In the genomic region with DNA sequence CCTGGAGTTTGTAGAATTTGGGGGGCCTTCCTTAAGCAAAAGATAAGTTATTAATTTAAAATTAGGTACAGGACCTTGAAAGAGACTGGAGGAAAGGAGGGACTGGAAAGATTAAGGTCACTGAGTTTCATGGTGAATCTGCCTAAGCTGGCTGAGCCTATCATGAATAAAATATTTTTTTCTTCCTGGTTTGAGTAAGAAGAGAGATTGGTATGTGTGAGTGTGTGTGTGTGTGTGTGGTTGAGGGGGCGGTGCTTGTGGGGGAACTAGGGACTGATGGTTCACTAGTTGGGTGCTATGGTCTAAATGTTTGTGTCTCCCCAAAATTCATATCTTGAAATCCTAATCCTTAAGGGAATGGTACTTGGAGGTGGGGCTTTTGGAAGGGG, we compare ENCODE assay signal across 14 cellular contexts.
A peak's percentile ranks its signal among the peaks of the same experiment; 100 is the strongest.
DNase-seq lines count a peak whose midpoint lies in the region; ATAC-seq, FAIRE-seq and TF ChIP-seq lines count a peak whose summit lies in the region.
"Had no signal": no experiment of that assay in that cellular context is flagged by ENCODE, and none has a peak within 500 bp of the region (broad histone marks: within the 10 kb centered on the region; RNA-seq: fewer than 3 reads in every experiment).

No MANE protein-coding gene starts in this region.

- H3K9me1 ChIP-seq in IMR-90 (ENCODE audit: insufficient read depth, low read length), result peaks cover 13% of the 10 kb centered on the region

- H4K91ac ChIP-seq in IMR-90 (ENCODE audit: insufficient read depth, low read depth, low read length), result peak overlapping the region; percentile 85

- H3K36me3 ChIP-seq in IMR-90 (ENCODE audit: control insufficient read depth, insufficient read depth, low read length), result no peaks in the 10 kb centered on the region
- no peaks in the 10 kb centered on the region for H3K36me3 ChIP-seq in endodermal cell (ENCODE audit: control insufficient read depth, insufficient read depth, low read length)
- H3K36me3 ChIP-seq in osteoblast (ENCODE audit: insufficient read depth, low read length), result no peaks in the 10 kb centered on the region
- H3K36me3 ChIP-seq in HepG2 (replicated peaks in 1 of 2; ENCODE audit: control insufficient read depth in 1 of 2, insufficient read depth in 2 of 2, low read length in 2 of 2), result no peaks in the 10 kb centered on the region

- H3K4me2 ChIP-seq in IMR-90 (ENCODE audit: low read depth, low read length), result peak overlapping the region; percentile 19; the same call in 1 of the 2 replicates
- peak overlapping the region; percentile 68 for H3K4me2 ChIP-seq in osteoblast (ENCODE audit: insufficient read depth, low read length)
- H3K4me2 ChIP-seq in HepG2 (ENCODE audit: low read depth, low read length), result no peak overlapping the region

- no peak overlapping the region for H3K4me3 ChIP-seq in IMR-90 (ENCODE audit: insufficient read depth, low read depth, low read length)
- H3K4me3 ChIP-seq in endodermal cell (ENCODE audit: low read length), result no peak overlapping the region
- H3K4me3 ChIP-seq in osteoblast (ENCODE audit: insufficient read depth, low read length), result no peak overlapping the region
- H3K4me3 ChIP-seq in HepG2 (replicated peaks in 1 of 3; ENCODE audit: insufficient read depth in 1 of 3, low read depth in 2 of 3, low read length in 3 of 3), result no peak overlapping the region

- no peaks in the 10 kb centered on the region for H3K36me3 Mint-ChIP-seq in endodermal cell (ENCODE audit: low read depth)
- no peaks in the 10 kb centered on the region for H3K36me3 Mint-ChIP-seq in glutamatergic neuron (ENCODE audit: unreplicated experiment)
- H3K36me3 Mint-ChIP-seq: immature natural killer cell had no signal

- peak overlapping the region; percentile 92 for H3K4ac ChIP-seq in IMR-90 (ENCODE audit: low read depth, low read length)

- TF ChIP-seq CTCF in IMR-90 (conservative IDR thresholded peaks at IDR 0.05; ENCODE audit: low read depth, low read length) (no peak), endodermal cell (conservative IDR thresholded peaks at IDR 0.05) (no peak), osteoblast (IDR thresholded peaks at IDR 0.05; ENCODE audit: extremely low read depth, low read depth, low read length) (no peak), HepG2 (CRISPR knock-in tag; IDR thresholded peaks at IDR 0.05) (no peak), glutamatergic neuron (IDR thresholded peaks at IDR 0.05; ENCODE audit: partially characterized antibody, unreplicated experiment) (no peak)

- peaks cover 12% of the 10 kb centered on the region for H3K4me1 ChIP-seq in IMR-90 (ENCODE audit: control insufficient read depth, insufficient read depth, low read length)
- H3K4me1 ChIP-seq in endodermal cell (ENCODE audit: control insufficient read depth, insufficient read depth, low read length), result no peaks in the 10 kb centered on the region
- H3K4me1 ChIP-seq in osteoblast (ENCODE audit: insufficient read depth, low read length), result peaks cover 15% of the 10 kb centered on the region
- H3K4me1 ChIP-seq in HepG2 (ENCODE audit: insufficient read depth, low read length), result no peaks in the 10 kb centered on the region

- H3K9ac ChIP-seq in IMR-90 (ENCODE audit: low read depth, low read length) (peak overlapping the region; percentile 42; the same call in 1 of the 2 replicates), endodermal cell (ENCODE audit: extremely low read depth, low read length, poor library complexity, severe bottlenecking) (no peak overlapping the region), HepG2 (ENCODE audit: insufficient read depth, low read depth, low read length) (no peak overlapping the region)

- ATAC-seq in IMR-90 (ENCODE audit: low read depth) (peak; percentile 9), HepG2 (no peak), GM21447 (IDR thresholded peaks at IDR 0.05; ENCODE audit: unreplicated experiment) (no peak), HG03095 (IDR thresholded peaks at IDR 0.05; ENCODE audit: unreplicated experiment) (no peak)

- dilution Hi-C loops in IMR-90 (cut with HindIII; ENCODE audit: low sequenced_read_pairs, unreplicated experiment), result no loop called here

- in situ Hi-C loops in IMR-90 (cut with MboI; ENCODE audit: low sequenced_read_pairs) (no loop called here), HepG2 (cut with HindIII; ENCODE audit: extremely low pct_ligation_motif_present, low pct_unique_long_range_greater_than_20kb) (no loop called here)

- peak overlapping the region; percentile 31 for H4K5ac ChIP-seq in IMR-90 (ENCODE audit: low read depth, low read length)

- TF ChIP-seq RAD21 in IMR-90 (IDR thresholded peaks at IDR 0.05; ENCODE audit: low read length) (no peak), HepG2 (CRISPR knock-in tag; IDR thresholded peaks at IDR 0.05) (no peak)

- H3K27me3 Mint-ChIP-seq in endodermal cell (ENCODE audit: insufficient read depth) (no peaks in the 10 kb centered on the region), glutamatergic neuron (ENCODE audit: unreplicated experiment) (peaks cover 2% of the 10 kb centered on the region)

- H4K8ac ChIP-seq in IMR-90 (ENCODE audit: low read depth in 2 of 2, low read length in 2 of 2), result peak overlapping the region; percentile 56 to 83; a peak in 3 of 4 replicates

- no peaks in the 10 kb centered on the region for H3K9me3 ChIP-seq in IMR-90 (ENCODE audit: control insufficient read depth, insufficient read depth, low read length)
- H3K9me3 ChIP-seq in endodermal cell (ENCODE audit: control insufficient read depth, low read length), result no peaks in the 10 kb centered on the region
- H3K9me3 ChIP-seq in osteoblast (ENCODE audit: low read depth, low read length), result no peaks in the 10 kb centered on the region
- no peaks in the 10 kb centered on the region for H3K9me3 ChIP-seq in HepG2 (ENCODE audit: low read length)

- H2AFZ ChIP-seq in IMR-90 (replicated peaks; ENCODE audit: low read length, poor library complexity) (peak overlapping the region; percentile 40), osteoblast (ENCODE audit: low read length) (no peak overlapping the region), HepG2 (ENCODE audit: low read length) (no peak overlapping the region)

- H2BK20ac ChIP-seq in IMR-90 (ENCODE audit: low read depth, low read length), result peak overlapping the region; percentile 96

- H3K79me1 ChIP-seq in IMR-90 (ENCODE audit: low read depth in 1 of 2, low read length in 2 of 2), result no peaks in the 10 kb centered on the region

- H3K4me3 Mint-ChIP-seq in endodermal cell, result no peak overlapping the region
- no peak overlapping the region for H3K4me3 Mint-ChIP-seq in glutamatergic neuron (ENCODE audit: unreplicated experiment)
- H3K4me3 Mint-ChIP-seq: immature natural killer cell; naive B cell; stimulated activated naive CD8-positive, alpha-beta T cell treated with anti-CD3 and anti-CD28 coated beads, Interleukin-15, Interleukin-2, amounts not matched to agents 100 ng/mL and 50 ng/mL, for 24 hours; T-helper 1 cell treated with Interleukin-12 subunit alpha and Interleukin-12 subunit beta and Interleukin-4 antibody, amounts not matched to agents 30 μg/mL and 1 μg/mL, for 36 hours had no signal

- peak overlapping the region; percentile 98; the same call in 2 of the 3 replicates for H2BK15ac ChIP-seq in IMR-90 (ENCODE audit: low read depth, low read length)

- peak overlapping the region; percentile 85; the same call in 1 of the 2 replicates for H3K23ac ChIP-seq in IMR-90 (ENCODE audit: low read depth, low read length)

- CTCF ChIA-PET in IMR-90 (lab: Yijun Ruan, JAX) (no interaction called here), HepG2 (lab: Yijun Ruan, JAX; ENCODE audit: low intra/inter-chr PET ratio, low total read pairs) (no interaction called here)

- H3K18ac ChIP-seq in IMR-90 (ENCODE audit: low read depth, low read length), result peak overlapping the region; percentile 55

- peaks cover 2% of the 10 kb centered on the region for H3K9me3 Mint-ChIP-seq in endodermal cell
- peaks cover 3% of the 10 kb centered on the region for H3K9me3 Mint-ChIP-seq in glutamatergic neuron (ENCODE audit: unreplicated experiment)
- H3K9me3 Mint-ChIP-seq: stimulated activated naive CD8-positive, alpha-beta T cell treated with anti-CD3 and anti-CD28 coated beads, Interleukin-15, Interleukin-2, amounts not matched to agents 100 ng/mL and 50 ng/mL, for 24 hours; T-helper 1 cell treated with Interleukin-12 subunit alpha and Interleukin-12 subunit beta and Interleukin-4 antibody, amounts not matched to agents 30 μg/mL and 1 μg/mL, for 36 hours had no signal

- H3K79me2 ChIP-seq in osteoblast (ENCODE audit: insufficient read depth, low read length) (no peaks in the 10 kb centered on the region), HepG2 (ENCODE audit: insufficient read depth, low read length) (no peaks in the 10 kb centered on the region)

- no peak for FAIRE-seq in HepG2 (lab: Jason Lieb, UNC)
- FAIRE-seq: endometrium had no signal

- H3K27me3 ChIP-seq in IMR-90 (ENCODE audit: control insufficient read depth, insufficient read depth, low read length), result no peaks in the 10 kb centered on the region
- H3K27me3 ChIP-seq in endodermal cell (ENCODE audit: control insufficient read depth, insufficient read depth, low read length, poor library complexity, severe bottlenecking), result no peaks in the 10 kb centered on the region
- H3K27me3 ChIP-seq in osteoblast (ENCODE audit: insufficient read depth, low read length), result no peaks in the 10 kb centered on the region
- H3K27me3 ChIP-seq in HepG2 (ENCODE audit: control insufficient read depth in 1 of 2, insufficient read depth in 2 of 2, low read length in 2 of 2), result no peaks in the 10 kb centered on the region

- intact Hi-C loops in IMR-90 (cut with micrococcal nuclease) (no loop called here), HepG2 (cut with micrococcal nuclease; ENCODE audit: unreplicated experiment) (no loop called here)

- peak overlapping the region; percentile 94 for H3K27ac ChIP-seq in IMR-90 (ENCODE audit: insufficient read depth, low read length)
- H3K27ac ChIP-seq in endodermal cell (ENCODE audit: low read depth, low read length), result no peak overlapping the region
- H3K27ac ChIP-seq in osteoblast (ENCODE audit: low read depth, low read length), result peak overlapping the region; percentile 90
- H3K27ac ChIP-seq in HepG2 (ENCODE audit: extremely low read length, insufficient read depth, low read length), result no peak overlapping the region

- H3K4me1 Mint-ChIP-seq in endodermal cell, result peaks cover 16% of the 10 kb centered on the region
- peaks cover 2% of the 10 kb centered on the region for H3K4me1 Mint-ChIP-seq in glutamatergic neuron (ENCODE audit: low read depth, unreplicated experiment)
- H3K4me1 Mint-ChIP-seq: immature natural killer cell, naive B cell had no signal

- H4K20me1 ChIP-seq in IMR-90 (ENCODE audit: insufficient read depth, low read length) (no peaks in the 10 kb centered on the region), osteoblast (ENCODE audit: insufficient read depth, low read length) (no peaks in the 10 kb centered on the region), HepG2 (ENCODE audit: insufficient read depth, low read length) (no peaks in the 10 kb centered on the region)

- no peak; the same call in 1 of the 2 replicates for TF ChIP-seq POLR2A in IMR-90 (IDR thresholded peaks at IDR 0.05; ENCODE audit: low read depth, low read length)
- TF ChIP-seq POLR2A in HepG2 (IDR thresholded peaks at IDR 0.05; ENCODE audit: insufficient read depth in 1 of 2, low read depth in 2 of 2, low read length in 2 of 2), result no peak

- peak overlapping the region; percentile 93 for H2AK5ac ChIP-seq in IMR-90 (ENCODE audit: low read depth, low read length)

- H3K14ac ChIP-seq in IMR-90 (replicated peaks; ENCODE audit: low read depth, low read length), result peak overlapping the region; percentile 79

- peak overlapping the region; percentile 67 for H3K56ac ChIP-seq in IMR-90 (ENCODE audit: extremely low read depth, insufficient read depth, low read length)

- H2AK9ac ChIP-seq in IMR-90 (replicated peaks; ENCODE audit: low read depth, low read length, poor library complexity), result peak overlapping the region; percentile 59

- TF ChIP-seq EP300 in HepG2 (IDR thresholded peaks at IDR 0.05; ENCODE audit: low read depth in 2 of 2, low read length in 2 of 2) (no peak), HepG2 (CRISPR knock-in tag; IDR thresholded peaks at IDR 0.05; ENCODE audit: borderline replicate concordance) (no peak)

- peak overlapping the region; percentile 89 for H2BK5ac ChIP-seq in IMR-90 (ENCODE audit: low read depth, low read length, poor library complexity, severe bottlenecking)

- DNase-seq in EL, result peak; percentile 70
- DNase-seq in IMR-90, result peak; percentile 62
- no peak for DNase-seq in endodermal cell
- no peak for DNase-seq in osteoblast (ENCODE audit: insufficient read length, low spot score, missing footprints)
- no peak for DNase-seq in HepG2 (ENCODE audit: low spot score)
- DNase-seq in glutamatergic neuron, result no peak
- DNase-seq: immature natural killer cell, naive B cell, NCI-H2029 had no signal

- H2BK120ac ChIP-seq in IMR-90 (ENCODE audit: low read depth, low read length), result peak overlapping the region; percentile 97

- WGBS in IMR-90 (ENCODE audit: extremely low coverage in 2 of 2, insufficient read length in 1 of 2), 2 experiments, result no CpG with 5 or more reads among the region's 1 CpG
- 86% methylated on average over 1 of the region's 1 CpG; no CpG with 5 or more reads in 1 of the 2 experiments for WGBS in endodermal cell (ENCODE audit: insufficient coverage in 1 of 2, insufficient read length in 1 of 2), 2 experiments
- 13% methylated on average over 1 of the region's 1 CpG for WGBS in HepG2 (ENCODE audit: low lambda C conversion rate)

- POLR2A ChIA-PET in IMR-90 (lab: Charles Lee; ENCODE audit: unreplicated experiment), result interaction anchor here (0.6 kb wide), 1 partner anchor 325 kb away, joined by 5 read pairs; no protein-coding TSS in a partner anchor
- POLR2A ChIA-PET in HepG2 (lab: Yijun Ruan, JAX), result no interaction called here

- peak overlapping the region; percentile 11 for H3K27ac Mint-ChIP-seq in endodermal cell
- no peak overlapping the region for H3K27ac Mint-ChIP-seq in glutamatergic neuron (ENCODE audit: unreplicated experiment)
- H3K27ac Mint-ChIP-seq: immature natural killer cell; stimulated activated naive CD8-positive, alpha-beta T cell treated with anti-CD3 and anti-CD28 coated beads, Interleukin-15, Interleukin-2, amounts not matched to agents 100 ng/mL and 50 ng/mL, for 24 hours; T-helper 1 cell treated with Interleukin-12 subunit alpha and Interleukin-12 subunit beta and Interleukin-4 antibody, amounts not matched to agents 30 μg/mL and 1 μg/mL, for 36 hours had no signal

- no TSS peak for BruUV-seq in IMR-90 (replicated peaks; lab: Mats Ljungman, UMichigan)
- BruUV-seq in HepG2 (replicated peaks; lab: Mats Ljungman, UMichigan), result no TSS peak

Comparison
In these comparisons a context has a peak if more than half of its experiments do, and no peak if none do; other contexts are left out.
1. DNase-seq: peak in EL (single experiment) and IMR-90 (single experiment); none in endodermal cell (single experiment), osteoblast (single experiment), HepG2 (single experiment) and glutamatergic neuron (single experiment).
2. H3K27ac ChIP-seq: peak in IMR-90 (single experiment) and osteoblast (single experiment); none in endodermal cell (single experiment) and HepG2 (single experiment).